In the genomic region with DNA sequence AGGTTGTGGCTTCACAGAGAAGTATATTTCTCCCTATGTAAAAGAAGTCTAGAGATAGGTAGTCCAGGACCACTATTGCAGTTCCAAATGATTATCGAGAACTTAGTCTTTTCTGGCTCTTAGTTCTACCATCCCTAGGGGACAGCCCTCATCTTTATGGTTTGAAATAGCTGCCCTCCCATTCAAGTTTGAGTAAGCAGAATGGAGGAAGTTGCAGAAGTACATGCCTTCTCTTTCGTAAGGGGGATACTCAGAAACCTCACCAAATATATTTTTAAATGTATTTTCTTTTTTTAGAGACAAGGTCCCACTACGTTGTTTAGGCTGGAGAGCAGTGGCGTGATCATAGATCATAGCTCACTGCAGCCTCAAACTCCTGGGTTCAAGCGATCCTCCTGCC, we compare ENCODE assay signal across 21 cellular contexts.
"Had no signal": no experiment of that assay in that cellular context is flagged by ENCODE, and none has a peak within 500 bp of the region (broad histone marks: within the 10 kb centered on the region; RNA-seq: fewer than 3 reads in every experiment).

No MANE protein-coding gene starts in this region.

- DNase-seq: activated CD4-positive, alpha-beta T cell treated with anti-CD3 and anti-CD28 coated beads, Interleukin-2, amount 10 ng/mL, durations not matched to agents 24 days and 14 days; activated CD4-positive, CD25-positive, alpha-beta regulatory T cell; activated CD8-positive, alpha-beta T cell treated with anti-CD3 and anti-CD28 coated beads, Interleukin-2, amount 10 ng/mL, durations not matched to agents 7 days and 5 days; activated naive CD4-positive, alpha-beta T cell treated with anti-CD3 and anti-CD28 coated beads for 36 hours; activated T-cell treated with anti-CD3 and anti-CD28 coated beads, Interleukin-2, amount 50 U/mL, for 24 hours; caudate nucleus; dorsolateral prefrontal cortex; endodermal cell; foreskin melanocyte; glutamatergic neuron; hippocampal formation; islet precursor cell; left colon; nucleus accumbens; stimulated activated CD4-positive, alpha-beta T cell treated with anti-CD3 and anti-CD28 coated beads, Interleukin-4, amount 100 ng/mL, for 24 hours; testis had no signal

- H3K27ac ChIP-seq: dorsolateral prefrontal cortex, epithelial cell of prostate, testis had no signal

- H3K4me1 ChIP-seq: testis had no signal

- ATAC-seq: activated CD8-positive, alpha-beta T cell treated with anti-CD3 and anti-CD28 coated beads, Interleukin-2, amount 10 ng/mL, durations not matched to agents 7 days and 5 days; left colon; natural killer cell treated with Interleukin-12 subunit alpha and Interleukin-12 subunit beta and Interleukin-15 and Interleukin-18, amount 100 ng/mL, for 72 hours; sciatic nerve; stimulated activated effector memory CD8-positive, alpha-beta T cell treated with anti-CD3 and anti-CD28 coated beads, Interleukin-12 subunit alpha, Interleukin-12 subunit beta, amount 100 ng/mL, for 72 hours had no signal

- H3K4me3 ChIP-seq: dorsolateral prefrontal cortex, lung, testis had no signal

- H3K27me3 ChIP-seq: testis had no signal

- H3K9me3 ChIP-seq: testis had no signal
